15 cellular contexts compared by ENCODE assay signal in the genomic region with DNA sequence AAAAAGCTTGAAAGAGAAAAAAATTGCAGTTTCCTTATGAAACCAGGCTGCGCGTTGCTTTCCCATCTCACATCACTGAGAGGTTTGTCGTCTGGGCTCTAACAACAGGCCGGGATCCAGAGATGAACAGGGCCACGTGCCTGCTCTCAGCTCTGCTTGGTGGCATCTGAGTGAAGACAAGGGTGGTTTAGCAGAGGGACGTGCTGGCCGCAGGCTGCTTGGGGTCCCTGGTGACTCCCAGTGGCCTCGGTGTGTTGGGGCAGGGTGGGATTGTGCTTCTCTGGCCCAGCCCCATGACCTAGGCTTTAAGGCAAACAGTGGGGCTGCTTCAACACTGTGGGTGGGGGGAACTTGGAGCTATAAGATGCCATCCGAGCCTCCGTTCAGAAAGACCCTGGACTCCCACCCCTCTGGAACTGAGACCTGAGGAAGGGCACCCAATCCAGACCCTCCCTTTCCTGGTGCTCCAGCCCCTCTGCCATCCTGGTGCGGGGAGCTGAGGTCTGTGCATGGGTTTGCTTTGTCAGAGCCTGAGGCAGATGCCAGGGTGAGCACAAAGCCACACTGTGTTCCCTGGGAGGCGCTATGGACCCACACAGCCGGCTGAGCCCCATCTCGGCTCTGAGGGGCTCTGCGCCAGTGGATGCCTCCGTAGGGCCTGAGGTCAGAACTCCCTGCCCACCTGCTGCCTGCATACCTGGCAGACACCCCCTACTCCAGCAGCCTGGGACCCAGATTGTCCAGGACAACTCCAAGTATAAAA. TPM values are rescaled to one million over a fixed set of nuclear protein-coding genes. Genes with fewer than 3 reads are reported as not detected.
DNase-seq lines count a peak whose midpoint lies in the region; ATAC-seq lines count a peak whose summit lies in the region.
"Had no signal": no experiment of that assay in that cellular context is flagged by ENCODE, and none has a peak within 500 bp of the region (broad histone marks: within the 10 kb centered on the region; RNA-seq: fewer than 3 reads in every experiment).

No MANE protein-coding gene starts in this region.

- DNase-seq in H7 (peak; percentile 56), sciatic nerve (ENCODE audit: low spot score) (peak; percentile 68), G401 (ENCODE audit: low spot score) (no peak), activated gamma-delta T cell treated with Interleukin-2 at 50 U/mL for 16 hours (no peak)
- no peak for DNase-seq in activated T-helper 1 cell treated with anti-CD3 and anti-CD28 coated beads, Interleukin-12 subunit alpha, Interleukin-12 subunit beta, Interleukin-2, Interleukin-4 antibody, amounts not matched to agents 30 ng/mL and 10 ng/mL and 1 ng/mL, durations not matched to agents 14 hours and 24 hours and 36 hours (ENCODE audit: low spot score)
- DNase-seq: activated CD4-positive, alpha-beta T cell treated with anti-CD3 and anti-CD28 coated beads, Interleukin-2, amount 10 ng/mL, durations not matched to agents 7 days and 5 days; activated naive CD8-positive, alpha-beta T cell treated with anti-CD3 and anti-CD28 coated beads, Interleukin-2, amount 50 U/mL, for 24 hours; activated T-cell treated with anti-CD3 and anti-CD28 coated beads, Interleukin-2, amount 50 U/mL, for 4 hours; naive B cell; stimulated activated CD4-positive, alpha-beta T cell treated with anti-CD3 and anti-CD28 coated beads, Interleukin-4, amount 100 ng/mL, for 24 hours had no signal

- ATAC-seq in sciatic nerve = peak; percentile 70
- no peak for ATAC-seq in HG02623 (IDR thresholded peaks at IDR 0.05; ENCODE audit: unreplicated experiment)

- H3K27me3 ChIP-seq in H7 (ENCODE audit: control insufficient read depth, insufficient read depth, low read length) (no peaks in the 10 kb centered on the region), layer of hippocampus (ENCODE audit: control insufficient read depth, insufficient read depth, low read length) (no peaks in the 10 kb centered on the region)

- intact Hi-C loops in sciatic nerve (cut with DNase I) = no loop called here
- intact Hi-C loops in activated T-helper 1 cell treated with anti-CD3 and anti-CD28 coated beads, Interleukin-12 subunit alpha, Interleukin-12 subunit beta, Interleukin-2, Interleukin-4 antibody, amounts not matched to agents 30 ng/mL and 10 ng/mL and 1 ng/mL, durations not matched to agents 14 hours and 24 hours and 36 hours (cut with micrococcal nuclease) = no loop called here

- H3K4me1 Mint-ChIP-seq in activated T-helper 1 cell treated with anti-CD3 and anti-CD28 coated beads, Interleukin-12 subunit alpha, Interleukin-12 subunit beta, Interleukin-2, Interleukin-4 antibody, amounts not matched to agents 30 ng/mL and 10 ng/mL and 1 ng/mL, durations not matched to agents 14 hours and 24 hours and 36 hours (ENCODE audit: low read depth) = peaks cover 7% of the 10 kb centered on the region

- peaks cover 9% of the 10 kb centered on the region for H3K27me3 Mint-ChIP-seq in activated T-helper 1 cell treated with anti-CD3 and anti-CD28 coated beads, Interleukin-12 subunit alpha, Interleukin-12 subunit beta, Interleukin-2, Interleukin-4 antibody, amounts not matched to agents 30 ng/mL and 10 ng/mL and 1 ng/mL, durations not matched to agents 14 hours and 24 hours and 36 hours (ENCODE audit: insufficient read depth)

- no peak overlapping the region for H3K27ac Mint-ChIP-seq in activated T-helper 1 cell treated with anti-CD3 and anti-CD28 coated beads, Interleukin-12 subunit alpha, Interleukin-12 subunit beta, Interleukin-2, Interleukin-4 antibody, amounts not matched to agents 30 ng/mL and 10 ng/mL and 1 ng/mL, durations not matched to agents 14 hours and 24 hours and 36 hours
- H3K27ac Mint-ChIP-seq: activated CD4-positive, alpha-beta T cell treated with anti-CD3 and anti-CD28 coated beads, Interleukin-2, amount 10 ng/mL, durations not matched to agents 7 days and 5 days; activated naive CD8-positive, alpha-beta T cell treated with anti-CD3 and anti-CD28 coated beads, Interleukin-2, amount 50 U/mL, for 24 hours; B cell had no signal

- H3K4me3 ChIP-seq in H7 (ENCODE audit: insufficient read depth, low read depth, low read length) = no peak overlapping the region

- no peaks in the 10 kb centered on the region for H3K36me3 ChIP-seq in H7 (replicated peaks; ENCODE audit: control insufficient read depth, insufficient read depth, low read length)

- no peaks in the 10 kb centered on the region for H3K36me3 Mint-ChIP-seq in activated T-helper 1 cell treated with anti-CD3 and anti-CD28 coated beads, Interleukin-12 subunit alpha, Interleukin-12 subunit beta, Interleukin-2, Interleukin-4 antibody, amounts not matched to agents 30 ng/mL and 10 ng/mL and 1 ng/mL, durations not matched to agents 14 hours and 24 hours and 36 hours (ENCODE audit: low read depth)
- H3K36me3 Mint-ChIP-seq: naive B cell had no signal

- in situ Hi-C loops in G401 (cut with HindIII; ENCODE audit: low sequenced_read_pairs) = no loop called here

- peak overlapping the region; percentile 85 for H3K27ac ChIP-seq in angular gyrus (ENCODE audit: low read depth, low read length)
- H3K27ac ChIP-seq in layer of hippocampus (ENCODE audit: low read depth, low read length) = peak overlapping the region; percentile 84

- H3K4me3 Mint-ChIP-seq in activated T-helper 1 cell treated with anti-CD3 and anti-CD28 coated beads, Interleukin-12 subunit alpha, Interleukin-12 subunit beta, Interleukin-2, Interleukin-4 antibody, amounts not matched to agents 30 ng/mL and 10 ng/mL and 1 ng/mL, durations not matched to agents 14 hours and 24 hours and 36 hours = no peak overlapping the region
- H3K4me3 Mint-ChIP-seq: activated CD4-positive, alpha-beta T cell treated with anti-CD3 and anti-CD28 coated beads, Interleukin-2, amount 10 ng/mL, durations not matched to agents 7 days and 5 days; activated naive CD8-positive, alpha-beta T cell treated with anti-CD3 and anti-CD28 coated beads, Interleukin-2, amount 50 U/mL, for 24 hours; activated T-cell treated with anti-CD3 and anti-CD28 coated beads, Interleukin-2, amount 50 U/mL, for 4 hours; B cell; T-helper 2 cell treated with Interferon-gamma antibody and Interleukin-4, amounts not matched to agents 5 μg/mL and 100 μg/mL, for 36 hours had no signal

- H3K9me3 Mint-ChIP-seq in activated T-helper 1 cell treated with anti-CD3 and anti-CD28 coated beads, Interleukin-12 subunit alpha, Interleukin-12 subunit beta, Interleukin-2, Interleukin-4 antibody, amounts not matched to agents 30 ng/mL and 10 ng/mL and 1 ng/mL, durations not matched to agents 14 hours and 24 hours and 36 hours = no peaks in the 10 kb centered on the region
- H3K9me3 Mint-ChIP-seq: activated CD4-positive, alpha-beta T cell treated with anti-CD3 and anti-CD28 coated beads, Interleukin-2, amount 10 ng/mL, durations not matched to agents 7 days and 5 days; activated naive CD8-positive, alpha-beta T cell treated with anti-CD3 and anti-CD28 coated beads, Interleukin-2, amount 50 U/mL, for 24 hours; activated T-cell treated with anti-CD3 and anti-CD28 coated beads, Interleukin-2, amount 50 U/mL, for 4 hours; T-helper 2 cell treated with Interferon-gamma antibody and Interleukin-4, amounts not matched to agents 5 μg/mL and 100 μg/mL, for 36 hours had no signal

RNA-seq across cellular contexts. Expression of a gene that starts 18.4 kb away (rescaled TPM):
- 21.8 and 22.0 TPM in 2 replicates for total RNA-seq in H7 (2014; rRNA removed; shearing (Covaris generic))
- 31.7 TPM for total RNA-seq in sciatic nerve
- total RNA-seq in activated T-helper 1 cell treated with anti-CD3 and anti-CD28 coated beads, Interleukin-12 subunit alpha, Interleukin-12 subunit beta, Interleukin-2, Interleukin-4 antibody, amounts not matched to agents 30 ng/mL and 10 ng/mL and 1 ng/mL, durations not matched to agents 14 hours and 24 hours and 36 hours = 59.6 and 62.4 TPM in 2 replicates
- total RNA-seq in G401 (2014; rRNA removed; shearing (Covaris generic)) = 12.7 and 34.8 TPM in 2 replicates

Comparison
In these comparisons a context has a peak if more than half of its experiments do, and no peak if none do; other contexts are left out.
1. DNase-seq: peak in H7 (single experiment) and sciatic nerve (single experiment); none in activated T-helper 1 cell treated with anti-CD3 and anti-CD28 coated beads, Interleukin-12 subunit alpha, Interleukin-12 subunit beta, Interleukin-2, Interleukin-4 antibody, amounts not matched to agents 30 ng/mL and 10 ng/mL and 1 ng/mL, durations not matched to agents 14 hours and 24 hours and 36 hours (single experiment), G401 (single experiment) and activated gamma-delta T cell treated with Interleukin-2 at 50 U/mL for 16 hours (single experiment).